Comparison of ENCODE assay signal across 8 cellular contexts in the genomic region with DNA sequence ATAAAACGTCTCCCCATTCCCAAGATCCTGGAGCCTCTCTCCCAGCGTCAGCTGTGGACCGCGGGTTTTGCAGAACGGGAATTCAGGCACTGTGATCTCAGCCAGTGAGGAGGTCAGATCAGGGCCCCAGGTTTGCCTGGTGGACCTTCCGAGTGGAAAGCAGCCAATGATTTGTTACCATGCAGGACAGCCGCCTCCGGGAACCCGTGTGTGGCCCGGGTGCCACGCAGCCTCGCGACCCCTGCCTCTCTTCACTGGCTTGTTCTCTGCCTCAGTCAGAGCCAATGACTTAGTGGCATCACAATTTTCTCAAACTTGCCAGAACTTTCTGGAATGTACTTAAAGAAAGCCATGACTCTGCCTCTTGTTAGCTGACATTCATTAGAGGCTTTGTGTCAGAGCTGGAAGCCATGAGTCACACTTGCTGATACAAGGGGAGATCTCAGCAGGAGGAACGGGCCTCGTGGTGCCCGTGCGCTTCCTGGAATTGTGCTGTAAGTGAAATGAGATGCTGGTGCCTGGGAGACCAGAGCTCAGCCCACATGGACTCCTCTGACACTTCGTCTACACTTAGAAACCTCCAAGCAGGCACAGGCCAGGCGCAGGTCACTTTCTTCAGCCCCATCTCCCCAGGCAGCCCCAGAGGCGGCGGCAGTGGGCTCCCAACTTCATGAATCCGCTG.
DNase-seq lines count a peak whose midpoint lies in the region; ATAC-seq and TF ChIP-seq lines count a peak whose summit lies in the region.

No MANE protein-coding gene starts in this region.

- no peaks in the 10 kb centered on the region for H3K36me3 Mint-ChIP-seq in stimulated activated naive CD8-positive, alpha-beta T cell treated with anti-CD3 and anti-CD28 coated beads, Interleukin-15, Interleukin-2, amounts not matched to agents 100 ng/mL and 50 ng/mL, for 24 hours (ENCODE audit: low read depth)
- H3K36me3 Mint-ChIP-seq in CD8-positive, alpha-beta memory T cell, result no peaks in the 10 kb centered on the region

- peak; percentile 30 to 35 for ATAC-seq in activated CD4-positive, CD25-positive, alpha-beta regulatory T cell treated with anti-CD3 and anti-CD28 coated beads, Interleukin-2, amount 50 U/mL, for 24 hours

- DNase-seq in activated CD4-positive, CD25-positive, alpha-beta regulatory T cell (lab: John Stamatoyannopoulos, UW), result no peak
- DNase-seq in right atrium auricular region (ENCODE audit: low spot score) (peak; percentile 90), DMS79 (lab: John Stamatoyannopoulos, UW) (no peak), NCI-H446 (lab: John Stamatoyannopoulos, UW) (no peak)
- DNase-seq in CD8-positive, alpha-beta memory T cell, result no peak

- H3K9me3 Mint-ChIP-seq in stimulated activated naive CD8-positive, alpha-beta T cell treated with anti-CD3 and anti-CD28 coated beads, Interleukin-15, Interleukin-2, amounts not matched to agents 100 ng/mL and 50 ng/mL, for 24 hours, result no peaks in the 10 kb centered on the region
- H3K9me3 Mint-ChIP-seq in CD8-positive, alpha-beta memory T cell, result no peaks in the 10 kb centered on the region

- peaks cover 0 to 21% of the 10 kb centered on the region in 2 donors for H3K4me1 ChIP-seq in right atrium auricular region
- no peaks in the 10 kb centered on the region for H3K4me1 ChIP-seq in CD8-positive, alpha-beta memory T cell (ENCODE audit: insufficient read depth, low read length)

- no peaks in the 10 kb centered on the region for H3K27me3 ChIP-seq in right atrium auricular region
- no peaks in the 10 kb centered on the region for H3K27me3 ChIP-seq in CD8-positive, alpha-beta memory T cell (ENCODE audit: insufficient read depth, low read length, poor library complexity, severe bottlenecking)

- H3K27ac Mint-ChIP-seq in stimulated activated naive CD8-positive, alpha-beta T cell treated with anti-CD3 and anti-CD28 coated beads, Interleukin-15, Interleukin-2, amounts not matched to agents 100 ng/mL and 50 ng/mL, for 24 hours, result peak overlapping the region; percentile 55
- peak overlapping the region in 1 of 8 donors; percentile 16 for H3K27ac Mint-ChIP-seq in CD8-positive, alpha-beta memory T cell

- CTCF ChIA-PET in CD8-positive, alpha-beta memory T cell (lab: Charles Lee), result no interaction called here

- peaks cover 4% of the 10 kb centered on the region for H3K4me1 Mint-ChIP-seq in stimulated activated naive CD8-positive, alpha-beta T cell treated with anti-CD3 and anti-CD28 coated beads, Interleukin-15, Interleukin-2, amounts not matched to agents 100 ng/mL and 50 ng/mL, for 24 hours (ENCODE audit: low read depth)
- no peaks in the 10 kb centered on the region for H3K4me1 Mint-ChIP-seq in CD8-positive, alpha-beta memory T cell

- no peak for TF ChIP-seq CTCF in WI38 (IDR thresholded peaks at IDR 0.05; ENCODE audit: low read depth, low read length)
- no peak for TF ChIP-seq CTCF in right atrium auricular region (IDR thresholded peaks at IDR 0.05)

- no peaks in the 10 kb centered on the region for H3K36me3 ChIP-seq in right atrium auricular region
- H3K36me3 ChIP-seq in CD8-positive, alpha-beta memory T cell (ENCODE audit: insufficient read depth, low read length), result no peaks in the 10 kb centered on the region

- peak overlapping the region; percentile 50 to 72 for H3K27ac ChIP-seq in right atrium auricular region
- H3K27ac ChIP-seq in CD8-positive, alpha-beta memory T cell (ENCODE audit: low read depth, low read length), result no peak overlapping the region

- H3K4me3 ChIP-seq in WI38 (ENCODE audit: low read depth, low read length), result peak overlapping the region; percentile 21; the same call in 1 of the 2 replicates
- no peak overlapping the region for H3K4me3 ChIP-seq in right atrium auricular region
- H3K4me3 ChIP-seq in CD8-positive, alpha-beta memory T cell (ENCODE audit: low read length), result no peak overlapping the region

- POLR2A ChIA-PET in CD8-positive, alpha-beta memory T cell (lab: Charles Lee), result no interaction called here

- peaks cover 1% of the 10 kb centered on the region for H3K27me3 Mint-ChIP-seq in stimulated activated naive CD8-positive, alpha-beta T cell treated with anti-CD3 and anti-CD28 coated beads, Interleukin-15, Interleukin-2, amounts not matched to agents 100 ng/mL and 50 ng/mL, for 24 hours
- H3K27me3 Mint-ChIP-seq in CD8-positive, alpha-beta memory T cell, result peaks cover under 1 to 3% of the 10 kb centered on the region in 2 donors

- no peak overlapping the region for H3K4me3 Mint-ChIP-seq in stimulated activated naive CD8-positive, alpha-beta T cell treated with anti-CD3 and anti-CD28 coated beads, Interleukin-15, Interleukin-2, amounts not matched to agents 100 ng/mL and 50 ng/mL, for 24 hours
- no peak overlapping the region for H3K4me3 Mint-ChIP-seq in CD8-positive, alpha-beta memory T cell

- no peaks in the 10 kb centered on the region for H3K9me3 ChIP-seq in right atrium auricular region
- H3K9me3 ChIP-seq in CD8-positive, alpha-beta memory T cell (ENCODE audit: low read length), result no peaks in the 10 kb centered on the region
